31 cellular contexts compared by ENCODE assay signal in the genomic region with DNA sequence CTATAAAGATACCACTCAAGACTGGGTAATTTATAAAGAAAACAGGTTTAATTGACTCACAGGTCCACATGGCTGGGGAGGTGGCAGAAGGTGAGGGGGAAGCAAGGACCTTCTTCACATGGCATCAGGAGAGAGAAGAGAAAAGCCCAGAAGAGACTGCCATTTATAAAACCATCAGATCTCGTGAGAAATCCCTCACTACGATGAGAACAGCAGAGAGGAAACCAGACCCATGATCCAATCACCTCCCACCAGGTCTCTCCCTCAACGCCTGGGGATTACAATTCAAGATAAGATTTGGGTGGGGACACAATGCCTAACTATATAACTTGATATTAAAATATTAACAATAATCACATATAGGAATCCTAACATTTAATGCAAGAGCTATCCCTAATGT.
"Had no signal": no experiment of that assay in that cellular context is flagged by ENCODE, and none has a peak within 500 bp of the region (broad histone marks: within the 10 kb centered on the region; RNA-seq: fewer than 3 reads in every experiment).

No MANE protein-coding gene starts in this region.

- H3K27ac Mint-ChIP-seq: activated CD4-positive, alpha-beta memory T cell treated with anti-CD3 and anti-CD28 coated beads, Interleukin-2, amount 10 ng/mL, durations not matched to agents 7 days and 5 days; activated CD8-positive, alpha-beta memory T cell treated with anti-CD3 and anti-CD28 coated beads, Interleukin-2, amount 10 ng/mL, durations not matched to agents 7 days and 5 days; activated naive CD4-positive, alpha-beta T cell treated with anti-CD3 and anti-CD28 coated beads, Interleukin-2, amount 10 ng/mL, durations not matched to agents 7 days and 5 days; activated naive CD8-positive, alpha-beta T cell treated with anti-CD3 and anti-CD28 coated beads, Interleukin-2, amount 10 ng/mL, durations not matched to agents 7 days and 5 days had no signal

- H3K27ac ChIP-seq: ascending aorta, body of pancreas, breast epithelium, SJCRH30, SK-N-MC, WERI-Rb-1 had no signal

- H3K4me1 ChIP-seq: ascending aorta, body of pancreas, breast epithelium, SJCRH30 had no signal

- H3K4me3 ChIP-seq: ascending aorta, body of pancreas, breast epithelium, SJCRH30, SK-N-MC had no signal

- DNase-seq: activated CD4-positive, alpha-beta memory T cell treated with anti-CD3 and anti-CD28 coated beads, Interleukin-2, amount 10 ng/mL, durations not matched to agents 7 days and 5 days; activated CD4-positive, alpha-beta T cell treated with anti-CD3 and anti-CD28 coated beads for 1 hour; activated CD4-positive, alpha-beta T cell treated with anti-CD3 and anti-CD28 coated beads for 48 hours; activated CD4-positive, CD25-positive, alpha-beta regulatory T cell; activated CD8-positive, alpha-beta memory T cell treated with anti-CD3 and anti-CD28 coated beads for 24 hours; activated CD8-positive, alpha-beta memory T cell treated with anti-CD3 and anti-CD28 coated beads, Interleukin-2, amount 10 ng/mL, durations not matched to agents 7 days and 5 days; activated CD8-positive, alpha-beta memory T cell treated with anti-CD3 and anti-CD28 coated beads, Interleukin-2, amount 50 U/mL, for 48 hours; activated effector memory CD4-positive, alpha-beta T cell treated with Interleukin-2 at 50 U/mL for 16 hours; activated naive CD4-positive, alpha-beta T cell treated with anti-CD3 and anti-CD28 coated beads, Interleukin-2, amount 10 ng/mL, durations not matched to agents 7 days and 5 days; activated naive CD8-positive, alpha-beta T cell treated with anti-CD3 and anti-CD28 coated beads, Interleukin-2, amount 10 ng/mL, durations not matched to agents 7 days and 5 days; activated T-cell treated with anti-CD3 and anti-CD28 coated beads, Interleukin-2, amount 50 U/mL, for 48 hours; amygdala; body of pancreas; NCI-H1092 treated with DMSO at 0.1 percent for 48 hours; NCI-H1417; NCI-H146; NCI-H187; NCI-H2029 treated with DMSO at 0.1 percent for 48 hours; NCI-H2107; NCI-H2171; NCI-H510A; NCI-H526; NCI-H748 treated with DMSO at 0.1 percent for 48 hours; NK-92 treated with Interleukin-12 subunit alpha and Interleukin-12 subunit beta, amount 100 ng/mL, for 24 hours; Right ventricle myocardium superior; SJCRH30; T1000; WERI-Rb-1 had no signal

- H3K27me3 ChIP-seq: ascending aorta, body of pancreas, breast epithelium, SJCRH30 had no signal

- H3K4me3 Mint-ChIP-seq: activated CD4-positive, alpha-beta memory T cell treated with anti-CD3 and anti-CD28 coated beads, Interleukin-2, amount 10 ng/mL, durations not matched to agents 7 days and 5 days; activated CD8-positive, alpha-beta memory T cell treated with anti-CD3 and anti-CD28 coated beads, Interleukin-2, amount 10 ng/mL, durations not matched to agents 7 days and 5 days; activated naive CD4-positive, alpha-beta T cell treated with anti-CD3 and anti-CD28 coated beads, Interleukin-2, amount 10 ng/mL, durations not matched to agents 7 days and 5 days; activated naive CD8-positive, alpha-beta T cell treated with anti-CD3 and anti-CD28 coated beads, Interleukin-2, amount 10 ng/mL, durations not matched to agents 7 days and 5 days had no signal

- H3K9me3 Mint-ChIP-seq: activated CD4-positive, alpha-beta memory T cell treated with anti-CD3 and anti-CD28 coated beads, Interleukin-2, amount 10 ng/mL, durations not matched to agents 7 days and 5 days had no signal

- H3K27me3 Mint-ChIP-seq: activated CD4-positive, alpha-beta memory T cell treated with anti-CD3 and anti-CD28 coated beads, Interleukin-2, amount 10 ng/mL, durations not matched to agents 7 days and 5 days; activated CD8-positive, alpha-beta memory T cell treated with anti-CD3 and anti-CD28 coated beads, Interleukin-2, amount 10 ng/mL, durations not matched to agents 7 days and 5 days; activated naive CD4-positive, alpha-beta T cell treated with anti-CD3 and anti-CD28 coated beads, Interleukin-2, amount 10 ng/mL, durations not matched to agents 7 days and 5 days; activated naive CD8-positive, alpha-beta T cell treated with anti-CD3 and anti-CD28 coated beads, Interleukin-2, amount 10 ng/mL, durations not matched to agents 7 days and 5 days had no signal

- ATAC-seq: activated CD8-positive, alpha-beta memory T cell treated with anti-CD3 and anti-CD28 coated beads, Interleukin-2, amount 10 ng/mL, durations not matched to agents 7 days and 5 days; body of pancreas had no signal

- H3K36me3 ChIP-seq: ascending aorta, breast epithelium, WERI-Rb-1 had no signal

- H3K9me3 ChIP-seq: ascending aorta, body of pancreas, breast epithelium, SJCRH30 had no signal
